1 cellular context compared by ENCODE assay signal in genomic region chr5:127508644-127509373, GRCh38.
TF ChIP-seq lines count a peak whose summit lies in the region.

No MANE protein-coding gene starts in this region.

TF ChIP-seq in HepG2, 621 proteins besides CTCF, POLR2A, EP300 and RAD21 (continued from another document):
- TF ChIP-seq MAFK (conservative IDR thresholded peaks at IDR 0.05 in 1 of 2, IDR thresholded peaks at IDR 0.05 in 1 of 2; ENCODE audit: low read length in 2 of 2) (peak; percentile 81 to 89), HMGA1 (CRISPR knock-in tag; conservative IDR thresholded peaks at IDR 0.05) (no peak), MAFF (IDR thresholded peaks at IDR 0.05; ENCODE audit: low read depth, low read length) (peak; percentile 86), SMAD1 (CRISPR knock-in tag; IDR thresholded peaks at IDR 0.05; ENCODE audit: borderline replicate concordance, low read depth) (no peak)
